Comparison of ENCODE assay signal across 7 cellular contexts in the genomic region with DNA sequence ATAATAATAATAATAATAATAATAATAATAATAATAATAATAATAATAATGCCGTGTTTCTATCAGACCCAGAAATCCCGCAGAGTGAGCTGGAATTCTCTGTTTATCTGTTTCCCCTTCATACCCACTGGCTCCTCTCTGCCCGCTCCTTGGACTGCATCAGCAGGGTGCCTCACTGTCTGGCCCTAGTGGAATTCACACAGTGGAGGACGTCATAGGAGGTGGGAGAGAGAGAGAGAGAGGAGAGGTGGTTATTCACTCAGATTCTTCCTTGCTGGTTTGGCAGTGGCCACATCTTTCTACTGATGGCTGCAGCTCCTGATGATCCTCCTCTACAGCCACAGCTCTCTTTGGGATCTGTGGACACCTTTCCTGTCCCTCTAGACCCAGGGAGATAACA. TPM values are rescaled to one million over a fixed set of nuclear protein-coding genes. Genes with fewer than 3 reads are reported as not detected.
"Had no signal": no experiment of that assay in that cellular context is flagged by ENCODE, and none has a peak within 500 bp of the region (broad histone marks: within the 10 kb centered on the region; RNA-seq: fewer than 3 reads in every experiment).

No MANE protein-coding gene starts in this region.

RNA-seq across cellular contexts. Expression of a gene that starts 10.1 kb away (rescaled TPM):
- total RNA-seq: activated CD4-positive, alpha-beta T cell treated with anti-CD3 and anti-CD28 coated beads, Interleukin-2, amount 10 ng/mL, durations not matched to agents 24 days and 14 days; activated CD8-positive, alpha-beta memory T cell treated with anti-CD3 and anti-CD28 coated beads for 36 hours; activated CD8-positive, alpha-beta T cell treated with anti-CD3 and anti-CD28 coated beads for 36 hours; activated naive CD8-positive, alpha-beta T cell treated with anti-CD3 and anti-CD28 coated beads for 36 hours; activated T-helper 17 cell treated with anti-CD3 and anti-CD28 coated beads, Interleukin-2, amount 50 U/mL, for 72 hours; ascending aorta; OCI-LY7 had no signal
